Comparison of ENCODE assay signal across 10 cellular contexts in the genomic region with DNA sequence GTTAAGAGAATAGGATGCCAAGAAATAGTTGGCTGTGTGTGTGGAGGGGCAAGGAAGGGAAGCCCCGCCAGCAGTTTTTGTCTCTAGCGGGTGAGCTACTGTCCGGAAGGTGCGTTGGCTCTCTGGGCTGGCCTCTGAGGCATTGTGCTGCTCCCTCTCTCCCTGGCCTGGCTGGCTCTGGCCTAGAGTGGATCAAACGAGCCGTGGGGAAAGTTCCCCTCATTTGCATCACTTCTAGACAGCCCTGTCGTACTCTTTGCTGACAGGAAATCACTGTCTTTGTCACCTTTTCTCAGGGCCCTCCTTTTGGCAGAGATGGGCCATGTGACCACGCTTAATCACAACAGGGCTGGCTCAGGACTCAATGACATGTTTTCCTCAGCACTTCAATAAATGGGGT.
A peak's percentile ranks its signal among the peaks of the same experiment; 100 is the strongest.
DNase-seq lines count a peak whose midpoint lies in the region; ATAC-seq and TF ChIP-seq lines count a peak whose summit lies in the region.
"Had no signal": no experiment of that assay in that cellular context is flagged by ENCODE, and none has a peak within 500 bp of the region (broad histone marks: within the 10 kb centered on the region; RNA-seq: fewer than 3 reads in every experiment).

No MANE protein-coding gene starts in this region.

- peak; percentile 7 for DNase-seq in activated CD4-positive, alpha-beta T cell treated with anti-CD3 and anti-CD28 coated beads for 1 hour
- no peak for DNase-seq in activated CD4-positive, alpha-beta T cell treated with anti-CD3 and anti-CD28 coated beads, Interleukin-2, amount 10 ng/mL, durations not matched to agents 24 days and 14 days
- DNase-seq in chondrocyte (ENCODE audit: low spot score) (no peak), mesendoderm (peak; percentile 97), tibial artery (peak; percentile 68 to 77), Kasumi-1 (lab: John Stamatoyannopoulos, UW) (no peak), activated gamma-delta T cell treated with Interleukin-2 at 50 U/mL for 16 hours (no peak)

- H3K27me3 ChIP-seq in mesendoderm (ENCODE audit: insufficient read depth, low read length, poor library complexity) (no peaks in the 10 kb centered on the region), tibial artery (no peaks in the 10 kb centered on the region)

- H2AK5ac ChIP-seq in mesendoderm (ENCODE audit: low read length) = no peak overlapping the region

- no peak overlapping the region for H3K27ac ChIP-seq in mesendoderm (ENCODE audit: low read depth, low read length)
- peak overlapping the region; percentile 80 to 83 for H3K27ac ChIP-seq in tibial artery
- H3K27ac ChIP-seq: A549 had no signal

- H3K9me3 ChIP-seq in tibial artery = no peaks in the 10 kb centered on the region
- H3K9me3 ChIP-seq: A549 had no signal

- no CpG with 5 or more reads among the region's 8 CpGs for WGBS in mesendoderm (ENCODE audit: extremely low coverage, insufficient coverage, low lambda C conversion rate)

- no peaks in the 10 kb centered on the region for H3K79me1 ChIP-seq in mesendoderm (ENCODE audit: low read length)

- no peak overlapping the region for H4K8ac ChIP-seq in mesendoderm (ENCODE audit: low read depth, low read length)

- no peaks in the 10 kb centered on the region for H3K27me3 Mint-ChIP-seq in activated CD4-positive, alpha-beta T cell treated with anti-CD3 and anti-CD28 coated beads, Interleukin-2, amount 10 ng/mL, durations not matched to agents 24 days and 14 days
- H3K27me3 Mint-ChIP-seq in chondrocyte (ENCODE audit: low read depth) = no peaks in the 10 kb centered on the region

- H2BK15ac ChIP-seq in mesendoderm (replicated peaks; ENCODE audit: low read depth) = no peak overlapping the region

- H3K4me3 Mint-ChIP-seq in activated CD4-positive, alpha-beta T cell treated with anti-CD3 and anti-CD28 coated beads, Interleukin-2, amount 10 ng/mL, durations not matched to agents 24 days and 14 days = no peak overlapping the region
- peak overlapping the region; percentile 20 for H3K4me3 Mint-ChIP-seq in chondrocyte (ENCODE audit: unreplicated experiment)
- H3K4me3 Mint-ChIP-seq: T-helper 1 cell treated with Interleukin-12 subunit alpha and Interleukin-12 subunit beta and Interleukin-4 antibody, amounts not matched to agents 30 μg/mL and 1 μg/mL, for 36 hours had no signal

- H3K4me1 ChIP-seq in mesendoderm (ENCODE audit: control insufficient read depth, low read depth, low read length) (no peaks in the 10 kb centered on the region), tibial artery (peaks cover 0 to 52% (median 8%) of the 10 kb centered on the region in 4 donors)
- H3K4me1 ChIP-seq: A549 had no signal

- H3K36me3 ChIP-seq in mesendoderm (ENCODE audit: control insufficient read depth, insufficient read depth, low read length) = no peaks in the 10 kb centered on the region
- H3K36me3 ChIP-seq in tibial artery = no peaks in the 10 kb centered on the region

- no peaks in the 10 kb centered on the region for H3K9me3 Mint-ChIP-seq in activated CD4-positive, alpha-beta T cell treated with anti-CD3 and anti-CD28 coated beads, Interleukin-2, amount 10 ng/mL, durations not matched to agents 24 days and 14 days
- H3K9me3 Mint-ChIP-seq in chondrocyte (ENCODE audit: low read depth) = no peaks in the 10 kb centered on the region
- H3K9me3 Mint-ChIP-seq: T-helper 1 cell treated with Interleukin-12 subunit alpha and Interleukin-12 subunit beta and Interleukin-4 antibody, amounts not matched to agents 30 μg/mL and 1 μg/mL, for 36 hours had no signal

- H3K4me3 ChIP-seq in mesendoderm (ENCODE audit: low read length) (no peak overlapping the region), tibial artery (peak overlapping the region; percentile 4 to 12)
- H3K4me3 ChIP-seq: A549 had no signal

- peak overlapping the region; percentile 37 for H3K56ac ChIP-seq in mesendoderm (ENCODE audit: low read length)

- H3K4me1 Mint-ChIP-seq in activated CD4-positive, alpha-beta T cell treated with anti-CD3 and anti-CD28 coated beads, Interleukin-2, amount 10 ng/mL, durations not matched to agents 24 days and 14 days = no peaks in the 10 kb centered on the region
- H3K4me1 Mint-ChIP-seq in chondrocyte (ENCODE audit: low read depth) = peaks cover 50% of the 10 kb centered on the region

- intact Hi-C loops in activated CD4-positive, alpha-beta T cell treated with anti-CD3 and anti-CD28 coated beads, Interleukin-2, amount 10 ng/mL, durations not matched to agents 24 days and 14 days (cut with micrococcal nuclease) = no loop called here
- intact Hi-C loops in tibial artery (cut with DNase I; ENCODE audit: low total_unique reads) = no loop called here

- no peak overlapping the region for H3K27ac Mint-ChIP-seq in activated CD4-positive, alpha-beta T cell treated with anti-CD3 and anti-CD28 coated beads, Interleukin-2, amount 10 ng/mL, durations not matched to agents 24 days and 14 days
- H3K27ac Mint-ChIP-seq in chondrocyte (ENCODE audit: unreplicated experiment) = peak overlapping the region; percentile 97
- H3K27ac Mint-ChIP-seq: T-helper 1 cell treated with Interleukin-12 subunit alpha and Interleukin-12 subunit beta and Interleukin-4 antibody, amounts not matched to agents 30 μg/mL and 1 μg/mL, for 36 hours had no signal

- H2BK120ac ChIP-seq in mesendoderm (ENCODE audit: low read depth, low read length) = no peak overlapping the region

- no peak overlapping the region for H3K4me2 ChIP-seq in mesendoderm (ENCODE audit: low read length)
- H3K4me2 ChIP-seq: A549 had no signal

- H3K9ac ChIP-seq in mesendoderm (ENCODE audit: low read length) = no peak overlapping the region

- no peaks in the 10 kb centered on the region for H3K36me3 Mint-ChIP-seq in activated CD4-positive, alpha-beta T cell treated with anti-CD3 and anti-CD28 coated beads, Interleukin-2, amount 10 ng/mL, durations not matched to agents 24 days and 14 days (ENCODE audit: low read depth)
- H3K36me3 Mint-ChIP-seq in chondrocyte (ENCODE audit: low read depth) = no peaks in the 10 kb centered on the region

- H3K23ac ChIP-seq in mesendoderm (ENCODE audit: low read length) = no peak overlapping the region

- peak; percentile 56 for ATAC-seq in HG03521 (IDR thresholded peaks at IDR 0.05; ENCODE audit: unreplicated experiment)
- ATAC-seq: A549 had no signal

- TF ChIP-seq CTCF in chondrocyte (IDR thresholded peaks at IDR 0.05) = no peak
- TF ChIP-seq CTCF in tibial artery (IDR thresholded peaks at IDR 0.05) = no peak

- no peak overlapping the region for H3K18ac ChIP-seq in mesendoderm (ENCODE audit: low read length)

- no peaks in the 10 kb centered on the region for H3K79me2 ChIP-seq in mesendoderm (ENCODE audit: control insufficient read depth, insufficient read depth, low read length)

- no peak overlapping the region for H3K4ac ChIP-seq in mesendoderm (ENCODE audit: low read depth, low read length)

- H4K5ac ChIP-seq in mesendoderm (ENCODE audit: low read length) = no peak overlapping the region

- no peak overlapping the region for H2BK5ac ChIP-seq in mesendoderm (ENCODE audit: low read length)

Comparison
In these comparisons a context has a peak if more than half of its experiments do, and no peak if none do; other contexts are left out.
1. DNase-seq: peak in activated CD4-positive, alpha-beta T cell treated with anti-CD3 and anti-CD28 coated beads for 1 hour (single experiment), mesendoderm (single experiment) and tibial artery (2 of 2); none in activated CD4-positive, alpha-beta T cell treated with anti-CD3 and anti-CD28 coated beads, Interleukin-2, amount 10 ng/mL, durations not matched to agents 24 days and 14 days (single experiment), chondrocyte (single experiment), Kasumi-1 (0 of 2) and activated gamma-delta T cell treated with Interleukin-2 at 50 U/mL for 16 hours (single experiment).